ENCODE assay signal across 8 cellular contexts in genomic region chr3:67423722-67424121, GRCh38.
"Had no signal": no experiment of that assay in that cellular context is flagged by ENCODE, and none has a peak within 500 bp of the region (broad histone marks: within the 10 kb centered on the region; RNA-seq: fewer than 3 reads in every experiment).

No MANE protein-coding gene starts in this region.

- H3K4me3 Mint-ChIP-seq: GM23338, H9, IgD-negative memory B cell had no signal

- ATAC-seq: GM23338, HepG2 had no signal

- H3K27ac Mint-ChIP-seq: GM23338, H9, IgD-negative memory B cell had no signal

- H3K27me3 Mint-ChIP-seq: IgD-negative memory B cell had no signal

- H3K27ac ChIP-seq: HL-60, KMS-11 had no signal

- DNase-seq: H9, HCEC 1CT, KBM-7 had no signal
